In genomic region chr12:14554281-14555008, GRCh38 we compare ENCODE assay signal across 9 cellular contexts. TPM values are rescaled to one million over a fixed set of nuclear protein-coding genes. Genes with fewer than 3 reads are reported as not detected.
A peak's percentile ranks its signal among the peaks of the same experiment; 100 is the strongest.
DNase-seq lines count a peak whose midpoint lies in the region; ATAC-seq and TF ChIP-seq lines count a peak whose summit lies in the region.
"Had no signal": no experiment of that assay in that cellular context is flagged by ENCODE, and none has a peak within 500 bp of the region (broad histone marks: within the 10 kb centered on the region; RNA-seq: fewer than 3 reads in every experiment).

No MANE protein-coding gene starts in this region.

- H3K9me3 Mint-ChIP-seq in WTC11, result peaks cover 10% of the 10 kb centered on the region
- H3K9me3 Mint-ChIP-seq: activated naive CD4-positive, alpha-beta T cell treated with anti-CD3 and anti-CD28 coated beads, Interleukin-2, amount 10 ng/mL, durations not matched to agents 7 days and 5 days had no signal

- TF ChIP-seq CTCF in LNCaP clone FGC (IDR thresholded peaks at IDR 0.05; ENCODE audit: control insufficient read depth, extremely low read depth, insufficient read depth) (peak; percentile 23; the same call in 1 of the 2 replicates), WTC11 (IDR thresholded peaks at IDR 0.05) (no peak), thoracic aorta (IDR thresholded peaks at IDR 0.05) (no peak)

- no peak overlapping the region for H3K27ac Mint-ChIP-seq in WTC11
- no peak overlapping the region for H3K27ac Mint-ChIP-seq in T-helper 17 cell
- H3K27ac Mint-ChIP-seq: activated naive CD4-positive, alpha-beta T cell treated with anti-CD3 and anti-CD28 coated beads, Interleukin-2, amount 10 ng/mL, durations not matched to agents 7 days and 5 days had no signal

- no peaks in the 10 kb centered on the region for H3K27me3 ChIP-seq in thoracic aorta (replicated peaks; ENCODE audit: insufficient read depth)

- H3K27ac ChIP-seq in thoracic aorta, result peak overlapping the region; percentile 9 to 23

- ATAC-seq in WTC11 (peak; percentile 81), thoracic aorta (ENCODE audit: insufficient number of reproducible peaks, low FRiP score, low read depth) (peak; percentile 51), HG02870 (IDR thresholded peaks at IDR 0.05; ENCODE audit: unreplicated experiment) (no peak), T-helper 17 cell (no peak)

- H3K36me3 ChIP-seq in thoracic aorta, result no peaks in the 10 kb centered on the region

- POLR2A ChIA-PET in WTC11 (lab: Charles Lee), result no interaction called here

- H3K4me3 Mint-ChIP-seq in WTC11 (no peak overlapping the region), T-helper 17 cell (no peak overlapping the region)
- H3K4me3 Mint-ChIP-seq: activated naive CD4-positive, alpha-beta T cell treated with anti-CD3 and anti-CD28 coated beads, Interleukin-2, amount 10 ng/mL, durations not matched to agents 7 days and 5 days had no signal

- H3K27me3 Mint-ChIP-seq in WTC11 (ENCODE audit: low read depth), result no peaks in the 10 kb centered on the region
- no peaks in the 10 kb centered on the region for H3K27me3 Mint-ChIP-seq in T-helper 17 cell

- H3K36me3 Mint-ChIP-seq in WTC11 (peaks cover 15% of the 10 kb centered on the region), T-helper 17 cell (ENCODE audit: low read depth) (peaks cover 3% of the 10 kb centered on the region)
- H3K36me3 Mint-ChIP-seq: activated naive CD4-positive, alpha-beta T cell treated with anti-CD3 and anti-CD28 coated beads, Interleukin-2, amount 10 ng/mL, durations not matched to agents 7 days and 5 days had no signal

- H3K9me3 ChIP-seq in thoracic aorta (no peaks in the 10 kb centered on the region), T-helper 17 cell (ENCODE audit: control insufficient read depth, low read length, poor library complexity, severe bottlenecking) (no peaks in the 10 kb centered on the region)

- peaks cover 8 to 21% of the 10 kb centered on the region in 2 donors for H3K4me1 ChIP-seq in thoracic aorta (ENCODE audit: control insufficient read depth in 1 of 2, low read depth in 2 of 2)

- CTCF ChIA-PET in WTC11 (lab: Charles Lee), result interaction anchor here (0.7 to 1.8 kb wide), 5 partner anchors 14 to 316 kb away, joined by 3 to 9 read pairs (median 3); no protein-coding TSS in a partner anchor

- DNase-seq in LNCaP clone FGC (ENCODE audit: low read depth) (peak; percentile 25), WTC11 (ENCODE audit: low spot score) (no peak), inferior parietal cortex (ENCODE audit: extremely low spot score) (peak; percentile 61), thoracic aorta (ENCODE audit: low spot score) (peak; percentile 51), retina (no peak), T-helper 17 cell (no peak)
- DNase-seq in activated naive CD4-positive, alpha-beta T cell treated with anti-CD3 and anti-CD28 coated beads, Interleukin-2, amount 50 U/mL, for 16 hours, result no peak
- DNase-seq: activated naive CD4-positive, alpha-beta T cell treated with anti-CD3 and anti-CD28 coated beads, Interleukin-2, amount 10 ng/mL, durations not matched to agents 7 days and 5 days had no signal

- H3K4me1 Mint-ChIP-seq in WTC11 (no peaks in the 10 kb centered on the region), T-helper 17 cell (peaks cover 3% of the 10 kb centered on the region)
- H3K4me1 Mint-ChIP-seq: activated naive CD4-positive, alpha-beta T cell treated with anti-CD3 and anti-CD28 coated beads, Interleukin-2, amount 10 ng/mL, durations not matched to agents 7 days and 5 days had no signal

- no peak overlapping the region for H3K4me3 ChIP-seq in LNCaP clone FGC (ENCODE audit: low read depth, low read length)
- peak overlapping the region; percentile 13 for H3K4me3 ChIP-seq in thoracic aorta

TF ChIP-seq in WTC11, 78 proteins besides CTCF, POLR2A, EP300 and RAD21:
- no peak for TF ChIP-seq ZNF512 (CRISPR knock-in tag; IDR thresholded peaks at IDR 0.05; ENCODE audit: borderline replicate concordance)
- TF ChIP-seq RORB (CRISPR knock-in tag; IDR thresholded peaks at IDR 0.05), result no peak
- no peak for TF ChIP-seq USF1 (CRISPR knock-in tag; IDR thresholded peaks at IDR 0.05)
- TF ChIP-seq TCF7 (CRISPR knock-in tag; IDR thresholded peaks at IDR 0.05; ENCODE audit: low read depth), result no peak
- TF ChIP-seq ZNF281 (CRISPR knock-in tag; IDR thresholded peaks at IDR 0.05), result no peak
- TF ChIP-seq PRRX2 (CRISPR knock-in tag; IDR thresholded peaks at IDR 0.05), result no peak
- no peak for TF ChIP-seq CREB1 (CRISPR knock-in tag; IDR thresholded peaks at IDR 0.05)

RNA-seq across cellular contexts. Expression of gene PLBD1, which starts 13.2 kb away (rescaled TPM):
- total RNA-seq in WTC11 (2021) (31.8 to 49.6 TPM (median 32.1 TPM) in 3 replicates), thoracic aorta (10 to 100 TPM in 1 of 2 donors, 1 to 10 TPM in 1; 7.0 to 12.8 TPM), T-helper 17 cell (1 to 10 TPM; 1.8 to 5.1 TPM)

Comparison
In these comparisons a context has a peak if more than half of its experiments do, and no peak if none do; other contexts are left out.
1. DNase-seq: peak in LNCaP clone FGC (single experiment), inferior parietal cortex (single experiment) and thoracic aorta (single experiment); none in WTC11 (single experiment), retina (single experiment), T-helper 17 cell (0 of 3) and activated naive CD4-positive, alpha-beta T cell treated with anti-CD3 and anti-CD28 coated beads, Interleukin-2, amount 50 U/mL, for 16 hours (single experiment).
2. ATAC-seq: peak in WTC11 (single experiment) and thoracic aorta (single experiment); none in HG02870 (single experiment) and T-helper 17 cell (single experiment).